In the genomic region with DNA sequence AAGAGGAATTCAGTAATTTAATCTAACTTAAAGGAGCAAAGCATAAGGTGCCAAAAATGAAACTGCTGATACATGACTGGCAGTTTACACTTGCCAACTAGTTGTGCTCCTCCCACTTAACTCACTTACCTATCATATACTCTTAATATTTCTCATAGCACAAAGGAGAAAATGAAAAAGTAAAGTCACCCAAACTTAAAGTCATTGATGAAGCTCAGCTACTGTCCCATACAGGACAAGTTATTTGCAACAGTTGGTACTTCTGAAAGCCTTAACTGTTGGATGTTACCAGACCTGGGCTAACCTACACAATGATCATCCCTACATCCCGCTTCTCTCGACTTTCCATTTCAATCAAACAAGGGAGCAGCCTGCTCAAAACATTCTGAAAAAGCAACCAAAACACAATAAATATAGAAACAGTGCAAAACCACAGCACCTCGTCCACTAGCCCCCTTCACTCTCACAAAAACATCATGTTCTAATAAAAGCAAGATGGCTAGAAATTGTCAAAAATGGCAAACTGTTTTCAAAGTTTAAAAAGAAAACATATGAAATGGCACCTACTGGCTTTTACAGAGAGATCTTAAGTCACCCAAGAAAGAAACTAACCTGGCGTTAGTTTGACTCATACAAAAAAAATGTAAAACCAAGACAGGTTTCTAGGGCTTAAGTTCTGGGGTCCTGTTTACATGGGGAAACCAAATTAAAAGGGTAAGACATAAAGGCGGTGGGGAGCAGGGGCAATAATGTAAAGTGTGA, we compare ENCODE assay signal across 8 cellular contexts. TPM values are rescaled to one million over a fixed set of nuclear protein-coding genes. Genes with fewer than 3 reads are reported as not detected.
DNase-seq lines count a peak whose midpoint lies in the region; ATAC-seq and TF ChIP-seq lines count a peak whose summit lies in the region.

No MANE protein-coding gene starts in this region.

- H3K36me3 ChIP-seq in breast epithelium, result no peaks in the 10 kb centered on the region
- H3K36me3 ChIP-seq in lung (ENCODE audit: control insufficient read depth in 2 of 2, insufficient read depth in 2 of 2, low read length in 2 of 2), result peaks cover 0 to 6% of the 10 kb centered on the region in 2 donors
- peaks cover 21% of the 10 kb centered on the region for H3K36me3 ChIP-seq in upper lobe of right lung

- no peak for ATAC-seq in lung (ENCODE audit: insufficient read depth, low FRiP score)
- ATAC-seq in upper lobe of right lung, result no peak
- ATAC-seq in HG02678 (IDR thresholded peaks at IDR 0.05; ENCODE audit: unreplicated experiment), result no peak
- ATAC-seq in HG03457 (IDR thresholded peaks at IDR 0.05; ENCODE audit: unreplicated experiment), result no peak

- peak overlapping the region; percentile 89 for H3K4me3 ChIP-seq in NB4 (ENCODE audit: low read depth, low read length)
- H3K4me3 ChIP-seq in breast epithelium, result peak overlapping the region; percentile 88 to 98 (median 91)
- peak overlapping the region; percentile 92 for H3K4me3 ChIP-seq in lung
- peak overlapping the region; percentile 93 for H3K4me3 ChIP-seq in upper lobe of right lung

- H3K27ac ChIP-seq in breast epithelium, result peak overlapping the region; percentile 98 to 100
- H3K27ac ChIP-seq in lung (ENCODE audit: low read depth in 1 of 2, low read length in 1 of 2), result peak overlapping the region; percentile 90 to 93
- H3K27ac ChIP-seq in upper lobe of right lung, result peak overlapping the region; percentile 86

- H3K27me3 ChIP-seq in breast epithelium, result no peaks in the 10 kb centered on the region
- no peaks in the 10 kb centered on the region for H3K27me3 ChIP-seq in lung (ENCODE audit: control insufficient read depth, insufficient read depth)
- no peaks in the 10 kb centered on the region for H3K27me3 ChIP-seq in upper lobe of right lung

- intact Hi-C loops in breast epithelium (cut with DNase I; ENCODE audit: low total_unique reads) (no loop called here), upper lobe of right lung (cut with DNase I) (no loop called here)

- TF ChIP-seq POLR2A in NB4 (IDR thresholded peaks at IDR 0.05; ENCODE audit: extremely low read depth, insufficient read length) (no peak), breast epithelium (IDR thresholded peaks at IDR 0.05) (no peak)

- in situ Hi-C loops in GM13977 (cut with MboI; ENCODE audit: low pct_unique_long_range_greater_than_20kb, low sequenced_read_pairs, unreplicated experiment), result no loop called here

- WGBS in lung, 2 donors, result 1 to 2% methylated on average over 5 of the region's 5 CpGs

- DNase-seq in GM13977 (ENCODE audit: low spot score) (peak; percentile 52), NB4 (ENCODE audit: low read depth) (peak; percentile 45), breast epithelium (ENCODE audit: low spot score in 2 of 2) (no peak), lung (ENCODE audit: low spot score) (no peak), upper lobe of right lung (no peak), GM19238 (ENCODE audit: insufficient read length, low spot score) (no peak)

- H3K4me1 ChIP-seq in breast epithelium (peaks cover 0 to 19% of the 10 kb centered on the region in 2 donors), lung (ENCODE audit: control insufficient read depth in 2 of 2, insufficient read depth in 2 of 2, low read length in 2 of 2) (peaks cover 1 to 11% of the 10 kb centered on the region in 2 donors), upper lobe of right lung (peaks cover 49% of the 10 kb centered on the region)

- H3K9me3 ChIP-seq in breast epithelium (no peaks in the 10 kb centered on the region), lung (ENCODE audit: control insufficient read depth in 2 of 2, insufficient read depth in 1 of 2, low read length in 1 of 2) (no peaks in the 10 kb centered on the region), upper lobe of right lung (no peaks in the 10 kb centered on the region)

- TF ChIP-seq CTCF in GM13977 (IDR thresholded peaks at IDR 0.05; ENCODE audit: extremely low read depth, insufficient read depth, missing control alignments) (no peak), NB4 (IDR thresholded peaks at IDR 0.05; ENCODE audit: low read depth, low read length) (no peak), breast epithelium (IDR thresholded peaks at IDR 0.05) (no peak), lung (IDR thresholded peaks at IDR 0.05; ENCODE audit: control extremely low read depth, extremely low read depth) (no peak), upper lobe of right lung (IDR thresholded peaks at IDR 0.05) (no peak)

RNA-seq across cellular contexts. Expression of gene MED13, which starts 0.9 kb away (rescaled TPM):
- total RNA-seq in breast epithelium (100 to 1,000 TPM in 1 of 3 donors, 10 to 100 TPM in 2; 73.4 to 136 (median 92.1) TPM), lung (100 to 1,000 TPM in 1 of 2 donors, 10 to 100 TPM in 1; 64.6 to 104 TPM), upper lobe of right lung (65.7 TPM)
- 10 to 100 TPM in 1 of 2 donors, 1 to 10 TPM in 1; 7.2 to 11.7 TPM for polyA plus RNA-seq in lung

Comparison
In these comparisons a context has a peak if more than half of its experiments do, and no peak if none do; other contexts are left out.
1. DNase-seq: peak in GM13977 (single experiment) and NB4 (single experiment); none in breast epithelium (0 of 2), lung (single experiment), upper lobe of right lung (single experiment) and GM19238 (single experiment).
2. Peak in every context shown above with its lines, with median percentiles within 50 percentile points of each other: H3K4me3 ChIP-seq and H3K27ac ChIP-seq.